ENCODE assay signal across 22 cellular contexts in the genomic region with DNA sequence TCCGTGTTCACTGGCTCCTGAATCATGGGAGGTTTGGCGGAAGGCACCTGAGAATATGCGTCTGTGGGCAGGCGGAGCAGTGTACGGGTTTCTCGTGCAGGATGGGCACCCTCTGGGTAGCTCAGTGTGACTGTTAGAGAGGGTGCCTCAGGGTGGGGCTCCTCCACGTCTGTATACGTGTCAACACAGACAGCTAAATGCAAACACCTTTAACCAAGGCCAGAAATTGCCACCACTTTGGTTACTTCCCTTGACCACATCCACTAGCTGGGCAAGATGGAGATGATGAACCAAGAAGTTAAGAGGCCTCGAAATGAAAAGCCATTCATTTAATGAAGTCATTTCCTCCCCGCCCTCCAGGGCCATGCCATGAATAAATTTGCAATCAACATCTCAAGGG.
DNase-seq lines count a peak whose midpoint lies in the region; ATAC-seq, FAIRE-seq and TF ChIP-seq lines count a peak whose summit lies in the region.
"Had no signal": no experiment of that assay in that cellular context is flagged by ENCODE, and none has a peak within 500 bp of the region (broad histone marks: within the 10 kb centered on the region; RNA-seq: fewer than 3 reads in every experiment).

No MANE protein-coding gene starts in this region.

- H2AK5ac ChIP-seq in neuronal stem cell (ENCODE audit: low read depth, low read length): no peak overlapping the region

- no peak overlapping the region for H2BK120ac ChIP-seq in neuronal stem cell (ENCODE audit: low read depth, low read length)

- peaks cover 2% of the 10 kb centered on the region for H3K27me3 Mint-ChIP-seq in activated CD8-positive, alpha-beta T cell treated with anti-CD3 and anti-CD28 coated beads, Interleukin-2, amount 10 ng/mL, durations not matched to agents 7 days and 5 days (ENCODE audit: low read depth)
- peaks cover 3% of the 10 kb centered on the region for H3K27me3 Mint-ChIP-seq in activated CD8-positive, alpha-beta T cell treated with anti-CD3 and anti-CD28 coated beads for 36 hours
- H3K27me3 Mint-ChIP-seq in brain: peaks cover 5% of the 10 kb centered on the region
- H3K27me3 Mint-ChIP-seq: CD4-positive, alpha-beta T cell had no signal

- no peaks in the 10 kb centered on the region for H3K36me3 ChIP-seq in kidney (ENCODE audit: control insufficient read depth in 1 of 2, insufficient read depth in 2 of 2, low read length in 2 of 2)
- H3K36me3 ChIP-seq in neuronal stem cell (replicated peaks in 1 of 2; ENCODE audit: control insufficient read depth in 2 of 2, insufficient read depth in 2 of 2, low read length in 2 of 2): no peaks in the 10 kb centered on the region
- H3K36me3 ChIP-seq: BE2C had no signal

- H3K36me3 Mint-ChIP-seq in activated CD8-positive, alpha-beta T cell treated with anti-CD3 and anti-CD28 coated beads, Interleukin-2, amount 10 ng/mL, durations not matched to agents 7 days and 5 days (ENCODE audit: low read depth): no peaks in the 10 kb centered on the region
- no peaks in the 10 kb centered on the region for H3K36me3 Mint-ChIP-seq in activated CD8-positive, alpha-beta T cell treated with anti-CD3 and anti-CD28 coated beads for 36 hours (ENCODE audit: low read depth)
- no peaks in the 10 kb centered on the region for H3K36me3 Mint-ChIP-seq in brain

- no peak for FAIRE-seq in kidney (lab: Jason Lieb, UNC)
- FAIRE-seq: A204.1, D721Med, GM12892, H54 had no signal

- WGBS in neuronal stem cell (ENCODE audit: extremely low coverage in 2 of 2, insufficient read length in 2 of 2, insufficient replicate concordance in 1 of 2), 2 donors: no CpG with 5 or more reads among the region's 10 CpGs

- H2BK15ac ChIP-seq in neuronal stem cell (ENCODE audit: low read length): no peak overlapping the region

- peak overlapping the region; percentile 1 for H3K18ac ChIP-seq in neuronal stem cell (ENCODE audit: low read length)

- H3K4me3 ChIP-seq in kidney (ENCODE audit: low read length in 2 of 2) (no peak overlapping the region), neuronal stem cell (ENCODE audit: low read length in 2 of 2) (no peak overlapping the region)
- H3K4me3 ChIP-seq: GM23338 had no signal

- no peak overlapping the region for H3K4ac ChIP-seq in neuronal stem cell (ENCODE audit: low read length)

- no peak overlapping the region for H3K4me2 ChIP-seq in neuronal stem cell (ENCODE audit: insufficient read depth, low read length, poor library complexity, severe bottlenecking)
- H3K4me2 ChIP-seq: GM23338 had no signal

- intact Hi-C loops in activated CD8-positive, alpha-beta T cell treated with anti-CD3 and anti-CD28 coated beads for 36 hours (cut with micrococcal nuclease): no loop called here
- intact Hi-C loops in kidney (cut with DNase I): no loop called here

- H2BK5ac ChIP-seq in neuronal stem cell (ENCODE audit: low read length): peak overlapping the region; percentile 21

- peak; percentile 36 for DNase-seq in activated CD8-positive, alpha-beta T cell treated with anti-CD3 and anti-CD28 coated beads, Interleukin-2, amount 10 ng/mL, durations not matched to agents 7 days and 5 days
- no peak for DNase-seq in activated CD8-positive, alpha-beta T cell treated with anti-CD3 and anti-CD28 coated beads for 36 hours
- peak; percentile 48 for DNase-seq in kidney
- no peak for DNase-seq in neuronal stem cell (ENCODE audit: low spot score)
- DNase-seq in SKM-1 treated with dmso at 0.1 percent for 144 hours (lab: John Stamatoyannopoulos, UW; ENCODE audit: unreplicated experiment): no peak
- DNase-seq: ACHN; BE2C; Caco-2; CD4-positive, alpha-beta T cell; DMS153; DMS79; GDM1; HCEC 1CT had no signal

- H3K27ac ChIP-seq in kidney (ENCODE audit: low read depth in 2 of 2, low read length in 2 of 2): no peak overlapping the region
- no peak overlapping the region for H3K27ac ChIP-seq in neuronal stem cell (replicated peaks; ENCODE audit: low read length)
- H3K27ac ChIP-seq: C4-2B, HL-60 had no signal

- H4K8ac ChIP-seq in neuronal stem cell (ENCODE audit: low read depth, low read length): no peak overlapping the region

- H2BK12ac ChIP-seq in neuronal stem cell (ENCODE audit: low read length): no peak overlapping the region

- POLR2A ChIA-PET in activated CD8-positive, alpha-beta T cell treated with anti-CD3 and anti-CD28 coated beads, Interleukin-2, amount 10 ng/mL, durations not matched to agents 7 days and 5 days (lab: Charles Lee): interaction anchor here (0.7 kb wide), 1 partner anchor 171 kb away, joined by 3 read pairs; no protein-coding TSS in a partner anchor
- POLR2A ChIA-PET in activated CD8-positive, alpha-beta T cell treated with anti-CD3 and anti-CD28 coated beads for 36 hours (lab: Charles Lee): no interaction called here

- CTCF ChIA-PET in activated CD8-positive, alpha-beta T cell treated with anti-CD3 and anti-CD28 coated beads, Interleukin-2, amount 10 ng/mL, durations not matched to agents 7 days and 5 days (lab: Charles Lee): no interaction called here
- CTCF ChIA-PET in activated CD8-positive, alpha-beta T cell treated with anti-CD3 and anti-CD28 coated beads for 36 hours (lab: Charles Lee): no interaction called here

- H3K79me1 ChIP-seq in neuronal stem cell (ENCODE audit: low read depth, low read length): no peaks in the 10 kb centered on the region

- no peak for TF ChIP-seq CTCF in activated CD8-positive, alpha-beta T cell treated with anti-CD3 and anti-CD28 coated beads for 36 hours (IDR thresholded peaks at IDR 0.05)
- TF ChIP-seq CTCF in brain (conservative IDR thresholded peaks at IDR 0.05): no peak
- TF ChIP-seq CTCF in kidney (IDR thresholded peaks at IDR 0.05; ENCODE audit: borderline replicate concordance, extremely low read depth, insufficient read depth): no peak

- no peak overlapping the region for H3K23ac ChIP-seq in neuronal stem cell (ENCODE audit: low read depth, low read length, poor library complexity)

- H3K27me3 ChIP-seq in neuronal stem cell (ENCODE audit: control insufficient read depth in 3 of 3, insufficient read depth in 3 of 3, low read depth in 1 of 3, low read length in 3 of 3): peaks cover 0 to 28% (median 2%) of the 10 kb centered on the region in 3 experiments
- H3K27me3 ChIP-seq: BE2C had no signal

- H3K9ac ChIP-seq in kidney (ENCODE audit: low read length in 2 of 2) (no peak overlapping the region), neuronal stem cell (ENCODE audit: low read depth, low read length, poor library complexity) (no peak overlapping the region)

- H3K9me3 ChIP-seq in kidney (ENCODE audit: control insufficient read depth in 1 of 2, low read length in 2 of 2): peaks cover 0 to 2% of the 10 kb centered on the region in 2 donors
- no peaks in the 10 kb centered on the region for H3K9me3 ChIP-seq in neuronal stem cell (replicated peaks in 1 of 2; ENCODE audit: control insufficient read depth in 2 of 2, insufficient read depth in 1 of 2, low read depth in 1 of 2, low read length in 2 of 2)
- H3K9me3 ChIP-seq: BE2C, Caco-2 had no signal

- H4K91ac ChIP-seq in neuronal stem cell (ENCODE audit: low read depth, low read length, poor library complexity): no peak overlapping the region

- no peaks in the 10 kb centered on the region for H3K9me3 Mint-ChIP-seq in activated CD8-positive, alpha-beta T cell treated with anti-CD3 and anti-CD28 coated beads, Interleukin-2, amount 10 ng/mL, durations not matched to agents 7 days and 5 days (ENCODE audit: insufficient read depth)
- no peaks in the 10 kb centered on the region for H3K9me3 Mint-ChIP-seq in activated CD8-positive, alpha-beta T cell treated with anti-CD3 and anti-CD28 coated beads for 36 hours
- peaks cover 0 to 4% (median 0%) of the 10 kb centered on the region in 5 experiments for H3K9me3 Mint-ChIP-seq in brain
- H3K9me3 Mint-ChIP-seq: CD4-positive, alpha-beta T cell; GM23338 had no signal

- no peak overlapping the region for H3K4me3 Mint-ChIP-seq in activated CD8-positive, alpha-beta T cell treated with anti-CD3 and anti-CD28 coated beads, Interleukin-2, amount 10 ng/mL, durations not matched to agents 7 days and 5 days
- H3K4me3 Mint-ChIP-seq in activated CD8-positive, alpha-beta T cell treated with anti-CD3 and anti-CD28 coated beads for 36 hours: no peak overlapping the region
- no peak overlapping the region for H3K4me3 Mint-ChIP-seq in brain
- H3K4me3 Mint-ChIP-seq: CD4-positive, alpha-beta T cell; GM23338 had no signal

- H3K4me1 Mint-ChIP-seq in activated CD8-positive, alpha-beta T cell treated with anti-CD3 and anti-CD28 coated beads, Interleukin-2, amount 10 ng/mL, durations not matched to agents 7 days and 5 days (ENCODE audit: low read depth): peaks cover 11% of the 10 kb centered on the region
- H3K4me1 Mint-ChIP-seq in activated CD8-positive, alpha-beta T cell treated with anti-CD3 and anti-CD28 coated beads for 36 hours (ENCODE audit: low read depth): no peaks in the 10 kb centered on the region
- peaks cover 93% of the 10 kb centered on the region for H3K4me1 Mint-ChIP-seq in brain

- ATAC-seq in activated CD8-positive, alpha-beta T cell treated with anti-CD3 and anti-CD28 coated beads, Interleukin-2, amount 10 ng/mL, durations not matched to agents 7 days and 5 days: no peak
- ATAC-seq in activated CD8-positive, alpha-beta T cell treated with anti-CD3 and anti-CD28 coated beads for 36 hours: no peak
- ATAC-seq in GM18498 (IDR thresholded peaks at IDR 0.05; ENCODE audit: unreplicated experiment): no peak
- ATAC-seq: GM23338 had no signal

- H3K4me1 ChIP-seq in kidney (ENCODE audit: control insufficient read depth in 1 of 2, insufficient read depth in 1 of 2, low read depth in 1 of 2, low read length in 2 of 2): no peaks in the 10 kb centered on the region
- peaks cover 0 to 33% of the 10 kb centered on the region in 2 donors for H3K4me1 ChIP-seq in neuronal stem cell (ENCODE audit: control insufficient read depth in 2 of 2, insufficient read depth in 1 of 2, low read depth in 1 of 2, low read length in 2 of 2)

- H2AFZ ChIP-seq in neuronal stem cell (ENCODE audit: low read length): no peak overlapping the region
- H2AFZ ChIP-seq: GM23338 had no signal

- no peak overlapping the region for H3K27ac Mint-ChIP-seq in activated CD8-positive, alpha-beta T cell treated with anti-CD3 and anti-CD28 coated beads, Interleukin-2, amount 10 ng/mL, durations not matched to agents 7 days and 5 days
- no peak overlapping the region for H3K27ac Mint-ChIP-seq in activated CD8-positive, alpha-beta T cell treated with anti-CD3 and anti-CD28 coated beads for 36 hours
- H3K27ac Mint-ChIP-seq in brain: peak overlapping the region in 3 of 5 experiments; percentile 48 to 67 (median 55)
- H3K27ac Mint-ChIP-seq: CD4-positive, alpha-beta T cell; GM23338 had no signal

- H3K14ac ChIP-seq in neuronal stem cell (ENCODE audit: low read length): no peak overlapping the region

Comparison
In these comparisons a context has a peak if more than half of its experiments do, and no peak if none do; other contexts are left out.
1. DNase-seq: peak in activated CD8-positive, alpha-beta T cell treated with anti-CD3 and anti-CD28 coated beads, Interleukin-2, amount 10 ng/mL, durations not matched to agents 7 days and 5 days (single experiment) and kidney (single experiment); none in activated CD8-positive, alpha-beta T cell treated with anti-CD3 and anti-CD28 coated beads for 36 hours (single experiment), neuronal stem cell (single experiment) and SKM-1 treated with dmso at 0.1 percent for 144 hours (single experiment).
2. H3K27ac Mint-ChIP-seq: peak in brain (3 of 5); none in activated CD8-positive, alpha-beta T cell treated with anti-CD3 and anti-CD28 coated beads, Interleukin-2, amount 10 ng/mL, durations not matched to agents 7 days and 5 days (single experiment) and activated CD8-positive, alpha-beta T cell treated with anti-CD3 and anti-CD28 coated beads for 36 hours (single experiment).